18 cellular contexts compared by ENCODE assay signal in genomic region chr17:79301469-79301868, GRCh38.
A peak's percentile ranks its signal among the peaks of the same experiment; 100 is the strongest.
DNase-seq lines count a peak whose midpoint lies in the region; ATAC-seq, FAIRE-seq and TF ChIP-seq lines count a peak whose summit lies in the region.
"Had no signal": no experiment of that assay in that cellular context is flagged by ENCODE, and none has a peak within 500 bp of the region (broad histone marks: within the 10 kb centered on the region; RNA-seq: fewer than 3 reads in every experiment).

No MANE protein-coding gene starts in this region.

- intact Hi-C loops in K562 (cut with micrococcal nuclease) = no loop called here

- H2AFZ ChIP-seq in K562 (ENCODE audit: low read depth, low read length) = no peak overlapping the region

- in situ Hi-C loops in K562 (cut with MboI) = no loop called here

- DNase-seq in GM12864 (ENCODE audit: low read depth) (no peak), HEK293T (ENCODE audit: extremely low spot score) (no peak), K562 (ENCODE audit: extremely low read depth in 1 of 4, low spot score in 3 of 4) (peak in 3 of 4 experiments; percentile 17 to 20 (median 18)), T-helper 9 cell (no peak), mesenteric fat pad (ENCODE audit: low spot score) (no peak), activated gamma-delta T cell (lab: John Stamatoyannopoulos, UW) (no peak), NCI-H2081 (lab: John Stamatoyannopoulos, UW) (no peak)
- DNase-seq: ACHN, DMS53, KBM-7, NCI-H1417 treated with DMSO at 0.1 percent for 48 hours, NCI-H2029, NCI-H748 treated with DMSO at 0.1 percent for 48 hours, Peyer's patch had no signal

- H3K4me2 ChIP-seq in K562 (ENCODE audit: insufficient read depth, low read length) = no peak overlapping the region

- no peak for TF ChIP-seq EP300 in K562 (IDR thresholded peaks at IDR 0.05; ENCODE audit: low read length)

- no peak for FAIRE-seq in K562 (lab: Jason Lieb, UNC)
- FAIRE-seq: GM19239, H54 had no signal

- peaks cover 2 to 8% of the 10 kb centered on the region in 2 experiments; a peak in 3 of 5 replicates for H3K4me1 ChIP-seq in K562 (replicated peaks in 1 of 2; ENCODE audit: control insufficient read depth in 2 of 2, insufficient read depth in 2 of 2, low read length in 2 of 2)
- H3K4me1 ChIP-seq: Peyer's patch had no signal

- no peak for TF ChIP-seq RAD21 in K562 (CRISPR knock-in tag; conservative IDR thresholded peaks at IDR 0.05 in 1 of 2, IDR thresholded peaks at IDR 0.05 in 1 of 2)

- peaks cover 17% of the 10 kb centered on the region; the same call in 1 of the 2 replicates for H4K20me1 ChIP-seq in K562 (replicated peaks; ENCODE audit: control insufficient read depth, insufficient read depth, low read length)

- TF ChIP-seq CTCF in GM12864 (IDR thresholded peaks at IDR 0.05; ENCODE audit: low read depth, low read length, missing control alignments) = peak; percentile 26
- peak; percentile 19 to 46 (median 24); a peak in 1 of 6 replicates for TF ChIP-seq CTCF in K562 (IDR thresholded peaks at IDR 0.05 in 2 of 3, conservative IDR thresholded peaks at IDR 0.05 in 1 of 3; ENCODE audit: insufficient read depth in 2 of 3, low read depth in 1 of 3, low read length in 3 of 3)

- 2% methylated on average over 8 of the region's 8 CpGs for WGBS in K562 (ENCODE audit: insufficient coverage, low coverage, missing lambda C conversion rate)

- no peaks in the 10 kb centered on the region for H3K36me3 ChIP-seq in K562 (ENCODE audit: control insufficient read depth, insufficient read depth, low read length)
- H3K36me3 ChIP-seq: Peyer's patch had no signal

- no peak overlapping the region for H3K27ac ChIP-seq in K562 (ENCODE audit: extremely low read depth, low read depth, low read length)
- H3K27ac ChIP-seq: Peyer's patch, SK-N-MC had no signal

- CTCF ChIA-PET in HEK293T (lab: Yijun Ruan, JAX) (no interaction called here), K562 (lab: Yijun Ruan, JAX; ENCODE audit: low intra/inter-chr PET ratio) (no interaction called here)

- POLR2A ChIA-PET in HEK293T (lab: Yijun Ruan, JAX) = no interaction called here
- POLR2A ChIA-PET in K562 (lab: Yijun Ruan, JAX) = no interaction called here

- no TSS peak for BruUV-seq in K562 (replicated peaks; lab: Mats Ljungman, UMichigan)

- TF ChIP-seq POLR2A in K562 (conservative IDR thresholded peaks at IDR 0.05) = no peak

- H3K27me3 ChIP-seq in K562 (ENCODE audit: control insufficient read depth in 2 of 2, insufficient read depth in 2 of 2, low read length in 2 of 2) = peaks cover 6 to 44% of the 10 kb centered on the region in 2 experiments; a peak in 4 of 5 replicates
- H3K27me3 ChIP-seq: Peyer's patch had no signal

- H3K79me2 ChIP-seq in K562 (ENCODE audit: control insufficient read depth, insufficient read depth, low read length) = no peaks in the 10 kb centered on the region

- H3K4me3 ChIP-seq in GM12864 (ENCODE audit: low read depth, low read length) (no peak overlapping the region), K562 (no peak overlapping the region)
- H3K4me3 ChIP-seq: Peyer's patch, SK-N-MC had no signal

- H3K9me1 ChIP-seq in K562 (ENCODE audit: control insufficient read depth, insufficient read depth, low read length) = no peaks in the 10 kb centered on the region

- peak; percentile 70 for ATAC-seq in K562
- ATAC-seq: Right ventricle myocardium inferior had no signal

- no peak overlapping the region for H3K9ac ChIP-seq in K562 (ENCODE audit: insufficient read depth in 1 of 2, low read depth in 2 of 2, low read length in 2 of 2)

- no peaks in the 10 kb centered on the region for H3K9me3 ChIP-seq in K562 (replicated peaks; ENCODE audit: control insufficient read depth, insufficient read depth, low read depth, low read length)
- H3K9me3 ChIP-seq: Peyer's patch had no signal

TF ChIP-seq in HEK293T, 16 proteins besides CTCF, POLR2A, EP300 and RAD21:
- TF ChIP-seq FOXK2 (IDR thresholded peaks at IDR 0.05) = no peak
- TF ChIP-seq PKNOX1 (IDR thresholded peaks at IDR 0.05) = peak; percentile 36; the same call in 1 of the 2 replicates
- no peak for TF ChIP-seq HDGF (IDR thresholded peaks at IDR 0.05; ENCODE audit: borderline replicate concordance)

TF ChIP-seq in K562, 482 proteins besides CTCF, POLR2A, EP300 and RAD21:
- peak; percentile 39; the same call in 1 of the 2 replicates for TF ChIP-seq PKNOX1 (IDR thresholded peaks at IDR 0.05)
- no peak for TF ChIP-seq ZNF41 (CRISPR knock-in tag; conservative IDR thresholded peaks at IDR 0.05)

Comparison
In these comparisons a context has a peak if more than half of its experiments do, and no peak if none do; other contexts are left out.
1. DNase-seq: peak in K562 (3 of 4); none in GM12864 (single experiment), HEK293T (single experiment), T-helper 9 cell (single experiment), mesenteric fat pad (single experiment), activated gamma-delta T cell (single experiment) and NCI-H2081 (0 of 2).